ENCODE assay signal across 15 cellular contexts in the genomic region with DNA sequence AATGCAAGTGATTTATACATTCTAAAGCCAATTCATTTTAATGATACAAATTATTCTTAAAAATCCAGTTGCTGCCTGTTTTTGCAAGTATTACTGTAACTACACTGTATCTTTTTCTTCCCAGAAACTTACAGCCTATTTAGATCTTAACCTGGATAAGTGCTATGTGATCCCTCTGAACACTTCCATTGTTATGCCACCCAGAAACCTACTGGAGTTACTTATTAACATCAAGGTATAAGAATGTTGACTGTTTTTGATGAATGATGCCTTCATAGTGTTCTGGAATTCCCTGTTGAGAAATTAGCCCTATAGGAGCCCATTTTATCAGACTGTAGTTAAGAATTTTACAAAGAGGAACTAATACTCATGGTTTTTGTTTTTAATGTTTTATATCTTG. TPM values are rescaled to one million over a fixed set of nuclear protein-coding genes. Genes with fewer than 3 reads are reported as not detected.
A peak's percentile ranks its signal among the peaks of the same experiment; 100 is the strongest.
DNase-seq lines count a peak whose midpoint lies in the region; ATAC-seq and TF ChIP-seq lines count a peak whose summit lies in the region.
"Had no signal": no experiment of that assay in that cellular context is flagged by ENCODE, and none has a peak within 500 bp of the region (broad histone marks: within the 10 kb centered on the region; RNA-seq: fewer than 3 reads in every experiment).

No MANE protein-coding gene starts in this region.

- no peak for DNase-seq in CD4-positive, CD25-positive, alpha-beta regulatory T cell
- peak; percentile 65 for DNase-seq in HuH-7 (ENCODE audit: low spot score)
- DNase-seq in glomerular visceral epithelial cell (ENCODE audit: extremely low spot score): peak; percentile 35
- DNase-seq in occipital lobe (lab: John Stamatoyannopoulos, UW): no peak
- no peak for DNase-seq in omental fat pad (ENCODE audit: low spot score)
- DNase-seq: AML-193, NCI-H1417 treated with DMSO at 0.1 percent for 48 hours, NCI-H2029, NCI-H2171 treated with DMSO at 0.1 percent for 48 hours, NCI-H82, Right ventricle myocardium superior had no signal

- no peaks in the 10 kb centered on the region for H3K27me3 Mint-ChIP-seq in CD4-positive, CD25-positive, alpha-beta regulatory T cell
- H3K27me3 Mint-ChIP-seq in nephron (ENCODE audit: low read depth): no peaks in the 10 kb centered on the region
- H3K27me3 Mint-ChIP-seq: IgD-negative memory B cell had no signal

- H3K27ac Mint-ChIP-seq in CD4-positive, CD25-positive, alpha-beta regulatory T cell: no peak overlapping the region
- peak overlapping the region; percentile 48 to 83 (median 76) for H3K27ac Mint-ChIP-seq in nephron

- no peaks in the 10 kb centered on the region for H3K27me3 ChIP-seq in CD4-positive, CD25-positive, alpha-beta regulatory T cell (ENCODE audit: control insufficient read depth, insufficient read depth, low read length)

- peak overlapping the region; percentile 15 for H3K27ac ChIP-seq in CD4-positive, CD25-positive, alpha-beta regulatory T cell (ENCODE audit: insufficient read depth, low read length, poor library complexity, severe bottlenecking)

- TF ChIP-seq CTCF in nephron (IDR thresholded peaks at IDR 0.05; ENCODE audit: unreplicated experiment in 3 of 3) (no peak), omental fat pad (IDR thresholded peaks at IDR 0.05) (no peak)

- no peaks in the 10 kb centered on the region for H3K9me3 Mint-ChIP-seq in CD4-positive, CD25-positive, alpha-beta regulatory T cell
- H3K9me3 Mint-ChIP-seq in nephron: no peaks in the 10 kb centered on the region
- H3K9me3 Mint-ChIP-seq: IgD-negative memory B cell had no signal

- no peak for ATAC-seq in CD4-positive, CD25-positive, alpha-beta regulatory T cell (ENCODE audit: low read depth in 2 of 2)
- ATAC-seq in HG02798 (IDR thresholded peaks at IDR 0.05; ENCODE audit: poor library complexity, unreplicated experiment): no peak
- ATAC-seq in omental fat pad (ENCODE audit: low FRiP score): no peak
- ATAC-seq: Panc1 had no signal

- H3K4me1 ChIP-seq in CD4-positive, CD25-positive, alpha-beta regulatory T cell (ENCODE audit: control insufficient read depth, insufficient read depth, low read length, poor library complexity, severe bottlenecking): peaks cover 5% of the 10 kb centered on the region

- no peak overlapping the region for H3K4me3 ChIP-seq in CD4-positive, CD25-positive, alpha-beta regulatory T cell (ENCODE audit: low read depth, low read length)

- H3K36me3 ChIP-seq in CD4-positive, CD25-positive, alpha-beta regulatory T cell (ENCODE audit: control insufficient read depth, insufficient read depth, low read length): peaks cover 96% of the 10 kb centered on the region

- H3K4me3 Mint-ChIP-seq in CD4-positive, CD25-positive, alpha-beta regulatory T cell: no peak overlapping the region
- H3K4me3 Mint-ChIP-seq in nephron: no peak overlapping the region
- H3K4me3 Mint-ChIP-seq: IgD-negative memory B cell had no signal

- H3K9me3 ChIP-seq in CD4-positive, CD25-positive, alpha-beta regulatory T cell (ENCODE audit: control insufficient read depth in 2 of 2, low read length in 2 of 2): no peaks in the 10 kb centered on the region

- H3K4me1 Mint-ChIP-seq in CD4-positive, CD25-positive, alpha-beta regulatory T cell: peaks cover 40 to 63% (median 49%) of the 10 kb centered on the region in 4 donors
- peaks cover 13% of the 10 kb centered on the region for H3K4me1 Mint-ChIP-seq in nephron

- H3K36me3 Mint-ChIP-seq in CD4-positive, CD25-positive, alpha-beta regulatory T cell: peaks cover 73% of the 10 kb centered on the region
- H3K36me3 Mint-ChIP-seq in nephron (ENCODE audit: low read depth): peaks cover 88% of the 10 kb centered on the region

RNA-seq across cellular contexts. Expression of gene ITM2B, which starts 25.0 kb away (rescaled TPM):
- 324 TPM for total RNA-seq in CD4-positive, CD25-positive, alpha-beta regulatory T cell
- polyA plus RNA-seq in CD4-positive, CD25-positive, alpha-beta regulatory T cell: 1,000 to 10,000 TPM; 1,031 to 1,148 (median 1,078) TPM
- total RNA-seq in occipital lobe (135 TPM), omental fat pad (100 to 1,000 TPM; 455 to 728 (median 534) TPM)

RNA-seq across cellular contexts. Expression of gene RB1, which starts 45.5 kb away (rescaled TPM):
- 23.1 TPM for total RNA-seq in CD4-positive, CD25-positive, alpha-beta regulatory T cell
- polyA plus RNA-seq in CD4-positive, CD25-positive, alpha-beta regulatory T cell: 10 to 100 TPM; 18.8 to 24.6 (median 22.9) TPM
- 48.8 TPM for total RNA-seq in occipital lobe
- total RNA-seq in omental fat pad: 10 to 100 TPM; 26.5 to 42.6 (median 37.5) TPM

Comparison
In these comparisons a context has a peak if more than half of its experiments do, and no peak if none do; other contexts are left out.
1. DNase-seq: peak in HuH-7 (single experiment) and glomerular visceral epithelial cell (single experiment); none in CD4-positive, CD25-positive, alpha-beta regulatory T cell (0 of 3), occipital lobe (single experiment) and omental fat pad (single experiment).
2. H3K27ac Mint-ChIP-seq: peak in nephron (3 of 3); none in CD4-positive, CD25-positive, alpha-beta regulatory T cell (0 of 3).